8 cellular contexts compared by ENCODE assay signal in the genomic region with DNA sequence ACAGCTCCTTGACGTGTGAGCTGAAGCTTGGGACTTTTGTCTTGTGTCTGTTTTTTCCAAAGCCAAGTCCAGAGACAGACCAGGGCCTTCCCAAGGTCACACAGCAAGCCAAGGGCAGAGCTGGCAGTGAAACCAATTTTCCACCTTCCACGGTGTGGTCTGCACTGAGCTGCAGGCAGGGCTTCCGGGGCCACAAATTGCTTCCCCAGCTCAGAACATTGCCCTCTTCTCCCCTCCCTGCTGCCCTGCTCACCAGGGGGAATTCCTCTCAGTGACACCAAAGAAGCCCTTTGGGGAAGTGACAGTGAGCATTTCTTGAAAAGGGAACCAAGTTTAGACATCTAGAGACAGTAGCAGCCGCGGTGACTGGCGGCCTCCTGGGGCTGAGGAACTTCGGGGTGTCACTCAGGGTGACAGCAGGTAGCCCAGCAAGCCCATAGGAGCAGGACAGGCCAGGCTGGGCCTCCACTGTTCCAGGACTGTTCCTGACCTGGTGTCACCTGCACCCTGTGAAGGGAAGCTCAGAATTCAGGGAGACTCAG. TPM values are rescaled to one million over a fixed set of nuclear protein-coding genes. Genes with fewer than 3 reads are reported as not detected.
DNase-seq lines count a peak whose midpoint lies in the region; ATAC-seq and TF ChIP-seq lines count a peak whose summit lies in the region.

No MANE protein-coding gene starts in this region.

- CTCF ChIA-PET in A673 (lab: Charles Lee): interaction anchor here (1.0 to 3.7 kb wide), 3 partner anchors 8 to 389 kb away, joined by 3 to 40 read pairs (median 28); no protein-coding TSS in a partner anchor

- no peaks in the 10 kb centered on the region for H3K36me3 ChIP-seq in effector memory CD4-positive, alpha-beta T cell (ENCODE audit: control insufficient read depth, insufficient read depth, low read length)
- H3K36me3 ChIP-seq in spleen (no peaks in the 10 kb centered on the region), A673 (ENCODE audit: insufficient read depth, low read length, poor library complexity, severe bottlenecking) (no peaks in the 10 kb centered on the region)

- DNase-seq in Ammon's horn (ENCODE audit: low spot score): peak; percentile 67
- peak in 3 of 4 experiments; percentile 18 to 40 (median 20) for DNase-seq in activated CD4-positive, CD25-positive, alpha-beta regulatory T cell (lab: John Stamatoyannopoulos, UW)
- DNase-seq in effector memory CD4-positive, alpha-beta T cell: peak; percentile 60 to 70 (median 66)
- peak; percentile 94 for DNase-seq in spleen
- DNase-seq in A673 (ENCODE audit: low spot score): no peak
- DNase-seq in NCI-H1930 (lab: John Stamatoyannopoulos, UW): no peak

- H3K9me3 ChIP-seq in effector memory CD4-positive, alpha-beta T cell (ENCODE audit: control insufficient read depth, low read length): no peaks in the 10 kb centered on the region
- H3K9me3 ChIP-seq in spleen (no peaks in the 10 kb centered on the region), A673 (ENCODE audit: low read depth, low read length, poor library complexity, severe bottlenecking) (no peaks in the 10 kb centered on the region)

- POLR2A ChIA-PET in A673 (lab: Charles Lee; ENCODE audit: low non-redundant PET): interaction anchor here (0.5 kb wide), 1 partner anchor 186 kb away, joined by 3 read pairs; no protein-coding TSS in a partner anchor

- 3 to 18% (median 6%) methylated on average over 7 of the region's 7 CpGs for WGBS in spleen, 5 donors

- TF ChIP-seq POLR2A in spleen (IDR thresholded peaks at IDR 0.05): peak in 1 of 3 donors; percentile 22

- H3K27ac ChIP-seq in effector memory CD4-positive, alpha-beta T cell (ENCODE audit: insufficient read depth, low read length, poor library complexity, severe bottlenecking): peak overlapping the region; percentile 75
- H3K27ac ChIP-seq in spleen: peak overlapping the region; percentile 37 to 91 (median 84)
- no peak overlapping the region for H3K27ac ChIP-seq in A673 (ENCODE audit: low read depth, low read length, poor library complexity, severe bottlenecking)

- peak; percentile 65 for ATAC-seq in GM19395 (IDR thresholded peaks at IDR 0.05; ENCODE audit: unreplicated experiment)
- peak; percentile 55 for ATAC-seq in HG03469 (IDR thresholded peaks at IDR 0.05; ENCODE audit: unreplicated experiment)

- no TSS peak for BruUV-seq in A673 (replicated peaks; lab: Mats Ljungman, UMichigan)

- intact Hi-C loops in spleen (cut with DNase I; ENCODE audit: low total_unique reads): loop anchor here (5.0 kb wide), 1 partner anchor 388 kb away; no protein-coding TSS in a partner anchor
- intact Hi-C loops in A673 (cut with micrococcal nuclease; ENCODE audit: unreplicated experiment): loop anchor here (5.0 kb wide), 1 partner anchor 583 kb away; a partner anchor contains a TSS

- TF ChIP-seq CTCF in spleen (IDR thresholded peaks at IDR 0.05 in 8 of 11, conservative IDR thresholded peaks at IDR 0.05 in 3 of 11) (peak in 1 of 11 experiments; percentile 17), A673 (conservative IDR thresholded peaks at IDR 0.05; ENCODE audit: low read depth, low read length) (no peak)

- H3K27me3 ChIP-seq in effector memory CD4-positive, alpha-beta T cell (replicated peaks; ENCODE audit: control insufficient read depth, insufficient read depth, low read length, poor library complexity, severe bottlenecking): no peaks in the 10 kb centered on the region
- H3K27me3 ChIP-seq in spleen (replicated peaks in 1 of 7) (no peaks in the 10 kb centered on the region), A673 (replicated peaks; ENCODE audit: insufficient read depth, low read depth, low read length, poor library complexity) (no peaks in the 10 kb centered on the region)

- H3K4me1 ChIP-seq in effector memory CD4-positive, alpha-beta T cell (ENCODE audit: control insufficient read depth, insufficient read depth, low read length, poor library complexity, severe bottlenecking): peaks cover 41% of the 10 kb centered on the region
- H3K4me1 ChIP-seq in spleen (peaks cover 48 to 64% (median 59%) of the 10 kb centered on the region in 6 donors), A673 (ENCODE audit: insufficient read depth, low read length, poor library complexity, severe bottlenecking) (peaks cover 35% of the 10 kb centered on the region)

- H3K4me3 ChIP-seq in effector memory CD4-positive, alpha-beta T cell (ENCODE audit: insufficient read depth, low read depth, low read length, poor library complexity, severe bottlenecking): peak overlapping the region; percentile 30
- H3K4me3 ChIP-seq in spleen: peak overlapping the region in 4 of 8 donors; percentile 8 to 60 (median 13)
- H3K4me3 ChIP-seq in A673 (ENCODE audit: low read depth, low read length, poor library complexity, severe bottlenecking): no peak overlapping the region

RNA-seq across cellular contexts. Expression of a gene that starts 9.2 kb away (rescaled TPM):
- total RNA-seq in spleen (10 to 100 TPM in 2 of 7 donors, 1 to 10 TPM in 5; 4.7 to 20.0 (median 7.3) TPM), A673 (2021) (not detected in 2 replicates)
- polyA plus RNA-seq in spleen: 10 to 100 TPM in 1 of 3 donors, 1 to 10 TPM in 2; 8.3 to 18.4 (median 9.8) TPM

RNA-seq across cellular contexts. Expression of a gene that starts 18.3 kb away (rescaled TPM):
- total RNA-seq in spleen (10 to 100 TPM in 1 of 7 donors, 1 to 10 TPM in 5, under 1 TPM in 1; 0.54 to 10.7 (median 3.6) TPM), A673 (2021) (not detected in 2 replicates)
- under 1 TPM; 0.07 to 0.41 (median 0.35) TPM for polyA plus RNA-seq in spleen

Comparison
In these comparisons a context has a peak if more than half of its experiments do, and no peak if none do; other contexts are left out.
1. DNase-seq: peak in Ammon's horn (single experiment), activated CD4-positive, CD25-positive, alpha-beta regulatory T cell (3 of 4), effector memory CD4-positive, alpha-beta T cell (3 of 3) and spleen (single experiment); none in A673 (single experiment) and NCI-H1930 (0 of 2).